Comparison of ENCODE assay signal across 14 cellular contexts in the genomic region with DNA sequence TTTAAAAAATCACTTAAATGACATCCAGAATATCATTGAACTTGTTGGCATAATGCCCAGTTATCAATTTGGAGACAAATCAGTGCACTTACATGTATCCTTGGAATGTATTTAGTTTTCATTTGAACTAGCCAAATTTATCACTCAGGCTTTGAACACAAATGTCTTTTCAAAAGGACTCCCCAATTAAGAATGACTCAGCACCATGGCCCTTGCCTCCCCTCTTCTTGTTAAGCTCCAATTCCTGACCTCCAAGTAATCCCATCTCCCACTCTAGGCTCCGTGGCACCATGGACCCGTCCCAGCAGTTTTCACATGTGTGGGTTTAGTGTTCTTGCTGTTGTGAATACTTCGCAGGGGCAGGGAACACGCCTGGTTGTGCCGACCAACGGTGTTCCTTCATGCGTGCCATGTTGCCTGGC. TPM values are rescaled to one million over a fixed set of nuclear protein-coding genes. Genes with fewer than 3 reads are reported as not detected.
DNase-seq lines count a peak whose midpoint lies in the region; ATAC-seq and TF ChIP-seq lines count a peak whose summit lies in the region.
"Had no signal": no experiment of that assay in that cellular context is flagged by ENCODE, and none has a peak within 500 bp of the region (broad histone marks: within the 10 kb centered on the region; RNA-seq: fewer than 3 reads in every experiment).

No MANE protein-coding gene starts in this region.

- TF ChIP-seq CTCF in brain microvascular endothelial cell (IDR thresholded peaks at IDR 0.05; ENCODE audit: low read depth, low read length, missing control alignments) (no peak), mesothelial cell of epicardium (IDR thresholded peaks at IDR 0.05; ENCODE audit: unreplicated experiment) (no peak), vagina (IDR thresholded peaks at IDR 0.05) (no peak)

- H3K9me3 ChIP-seq in right cardiac atrium (ENCODE audit: control insufficient read depth, low read length) (no peaks in the 10 kb centered on the region), vagina (no peaks in the 10 kb centered on the region)

- no peak for TF ChIP-seq POLR2A in vagina (IDR thresholded peaks at IDR 0.05)

- 80% methylated on average over 7 of the region's 7 CpGs for WGBS in right cardiac atrium

- peaks cover 19% of the 10 kb centered on the region for H3K36me3 ChIP-seq in brain microvascular endothelial cell (replicated peaks)
- H3K36me3 ChIP-seq in vagina: no peaks in the 10 kb centered on the region

- no peaks in the 10 kb centered on the region for H3K27me3 Mint-ChIP-seq in mesothelial cell of epicardium (ENCODE audit: low read depth)

- no peak for DNase-seq in right cardiac atrium
- DNase-seq in left cardiac atrium: no peak
- DNase-seq in brain microvascular endothelial cell: no peak
- DNase-seq in mesothelial cell of epicardium (ENCODE audit: low spot score in 2 of 2, unreplicated experiment in 2 of 2): peak in 1 of 2 experiments; percentile 50
- no peak for DNase-seq in vagina (ENCODE audit: extremely low spot score in 2 of 2)
- DNase-seq in SHP77 treated with DMSO at 0.1 percent for 48 hours (lab: John Stamatoyannopoulos, UW): no peak
- DNase-seq: activated CD4-positive, alpha-beta memory T cell treated with anti-CD3 and anti-CD28 coated beads for 36 hours; NCI-H1694 treated with DMSO at 0.1 percent for 48 hours; SHP77; small intestine; stimulated activated naive CD4-positive, alpha-beta T cell treated with Interleukin-2 at 50 U/mL for 16 hours had no signal

- peaks cover 20% of the 10 kb centered on the region for H3K36me3 Mint-ChIP-seq in mesothelial cell of epicardium
- H3K36me3 Mint-ChIP-seq: activated CD4-positive, alpha-beta memory T cell treated with anti-CD3 and anti-CD28 coated beads for 36 hours had no signal

- peak overlapping the region; percentile 89 for H3K4me3 Mint-ChIP-seq in mesothelial cell of epicardium
- H3K4me3 Mint-ChIP-seq: activated CD4-positive, alpha-beta memory T cell treated with anti-CD3 and anti-CD28 coated beads for 36 hours had no signal

- no peaks in the 10 kb centered on the region for H3K9me3 Mint-ChIP-seq in mesothelial cell of epicardium
- H3K9me3 Mint-ChIP-seq: activated CD4-positive, alpha-beta memory T cell treated with anti-CD3 and anti-CD28 coated beads for 36 hours had no signal

- peak overlapping the region; percentile 96 for H3K27ac Mint-ChIP-seq in mesothelial cell of epicardium
- H3K27ac Mint-ChIP-seq: activated CD4-positive, alpha-beta memory T cell treated with anti-CD3 and anti-CD28 coated beads for 36 hours had no signal

- H3K4me3 ChIP-seq in right cardiac atrium (ENCODE audit: low read length) (peak overlapping the region; percentile 80), brain microvascular endothelial cell (ENCODE audit: low read depth, low read length) (peak overlapping the region; percentile 93), vagina (peak overlapping the region; percentile 77 to 90)
- H3K4me3 ChIP-seq: GM12878 had no signal

- no peaks in the 10 kb centered on the region for H3K27me3 ChIP-seq in right cardiac atrium (ENCODE audit: control insufficient read depth, insufficient read depth)
- no peaks in the 10 kb centered on the region for H3K27me3 ChIP-seq in brain microvascular endothelial cell (replicated peaks)
- H3K27me3 ChIP-seq in vagina: no peaks in the 10 kb centered on the region

- in situ Hi-C loops in brain microvascular endothelial cell (cut with HindIII; ENCODE audit: low pct_ligation_motif_present, low sequenced_read_pairs): no loop called here

- H3K27ac ChIP-seq in right cardiac atrium (ENCODE audit: low read length): no peak overlapping the region
- peak overlapping the region; percentile 78 for H3K27ac ChIP-seq in brain microvascular endothelial cell
- H3K27ac ChIP-seq in vagina: no peak overlapping the region

- ATAC-seq in right cardiac atrium (no peak), left cardiac atrium (no peak), HG02763 (IDR thresholded peaks at IDR 0.05; ENCODE audit: unreplicated experiment) (no peak), HG02571 (IDR thresholded peaks at IDR 0.05; ENCODE audit: unreplicated experiment) (no peak)
- ATAC-seq: GM12878 had no signal

- H3K4me1 ChIP-seq in right cardiac atrium (ENCODE audit: control insufficient read depth, insufficient read depth, low read length) (no peaks in the 10 kb centered on the region), vagina (peaks cover 4% of the 10 kb centered on the region)

- peaks cover 49% of the 10 kb centered on the region for H3K4me1 Mint-ChIP-seq in mesothelial cell of epicardium

- intact Hi-C loops in right cardiac atrium (cut with DNase I) (loop anchor here in 3 of 4 donors (10.0 kb wide), 3 partner anchors 82 to 228 kb away; no protein-coding TSS in a partner anchor), left cardiac atrium (cut with DNase I) (loop anchor here in 1 of 2 donors (10.0 kb wide), 1 partner anchor 228 kb away; no protein-coding TSS in a partner anchor), vagina (cut with DNase I) (loop anchor here (5.0 kb wide), 2 partner anchors 85 to 175 kb away; no protein-coding TSS in a partner anchor)

RNA-seq across cellular contexts. Expression of a gene that starts 2.7 kb away (rescaled TPM):
- total RNA-seq in right cardiac atrium (10 to 100 TPM; 27.3 to 48.6 (median 29.0) TPM), left cardiac atrium (10 to 100 TPM; 44.9 to 60.1 TPM), mesothelial cell of epicardium (736 to 747 TPM (median 737 TPM) in 3 replicates), vagina (88.1 TPM)
- polyA plus RNA-seq in right cardiac atrium: 14.0 TPM
